ENCODE assay signal across 8 cellular contexts in the genomic region with DNA sequence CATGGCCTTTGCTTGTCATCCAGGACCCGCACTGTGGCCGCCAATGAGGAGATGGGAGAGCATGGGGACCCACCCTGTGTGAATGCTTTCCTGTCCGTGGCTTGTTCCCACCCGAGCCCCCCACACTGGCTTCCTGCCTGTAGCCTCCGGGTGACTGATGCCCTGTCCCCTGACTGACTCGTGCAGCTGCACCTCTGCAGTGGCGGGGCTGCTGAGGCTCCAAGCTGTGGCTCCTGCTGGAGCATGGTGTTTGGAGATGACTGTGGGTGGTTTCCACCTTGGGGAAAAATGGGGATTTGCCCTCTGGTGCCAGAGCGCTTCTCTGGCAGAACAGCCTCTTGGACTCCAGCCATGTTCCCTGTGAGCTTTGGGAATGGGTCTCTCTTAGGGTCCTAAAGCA. TPM values are rescaled to one million over a fixed set of nuclear protein-coding genes. Genes with fewer than 3 reads are reported as not detected.
DNase-seq lines count a peak whose midpoint lies in the region; ATAC-seq and TF ChIP-seq lines count a peak whose summit lies in the region.

No MANE protein-coding gene starts in this region.

- no peak for TF ChIP-seq CTCF in GM12875 (IDR thresholded peaks at IDR 0.05; ENCODE audit: borderline replicate concordance, insufficient read depth, low read depth, low read length)

- H3K4me1 Mint-ChIP-seq in activated T-cell treated with anti-CD3 and anti-CD28 coated beads, Interleukin-2, amount 50 U/mL, for 4 hours (ENCODE audit: low read depth) = peaks cover 50% of the 10 kb centered on the region
- H3K4me1 Mint-ChIP-seq in naive B cell = peaks cover 62 to 81% (median 74%) of the 10 kb centered on the region in 3 donors

- no peaks in the 10 kb centered on the region for H3K27me3 ChIP-seq in BLaER1

- peaks cover 52% of the 10 kb centered on the region for H3K4me1 ChIP-seq in BLaER1

- H3K27ac ChIP-seq in BLaER1 = no peak overlapping the region

- no peaks in the 10 kb centered on the region for H3K9me3 Mint-ChIP-seq in activated T-cell treated with anti-CD3 and anti-CD28 coated beads, Interleukin-2, amount 50 U/mL, for 4 hours
- no peaks in the 10 kb centered on the region for H3K9me3 Mint-ChIP-seq in naive B cell

- in situ Hi-C loops in ACHN (cut with HindIII; ENCODE audit: low pct_ligation_motif_present, low pct_unique_long_range_greater_than_20kb, low sequenced_read_pairs) = no loop called here

- peak overlapping the region; percentile 90 for H3K4me3 Mint-ChIP-seq in activated T-cell treated with anti-CD3 and anti-CD28 coated beads, Interleukin-2, amount 50 U/mL, for 4 hours
- peak overlapping the region; percentile 97 to 100 (median 98) for H3K4me3 Mint-ChIP-seq in naive B cell

- no peaks in the 10 kb centered on the region for H3K27me3 Mint-ChIP-seq in activated T-cell treated with anti-CD3 and anti-CD28 coated beads, Interleukin-2, amount 50 U/mL, for 4 hours (ENCODE audit: low read depth)
- no peaks in the 10 kb centered on the region for H3K27me3 Mint-ChIP-seq in naive B cell

- peak overlapping the region; percentile 20 to 99 (median 63) for H3K27ac Mint-ChIP-seq in naive B cell

- DNase-seq in activated T-cell treated with anti-CD3 and anti-CD28 coated beads, Interleukin-2, amount 50 U/mL, for 4 hours = no peak
- DNase-seq in naive B cell (no peak), cerebellar cortex (ENCODE audit: low spot score) (no peak), NOMO-1 (lab: John Stamatoyannopoulos, UW; ENCODE audit: unreplicated experiment in 2 of 2) (no peak), DMS153 treated with DMSO at 0.1 percent for 48 hours (lab: John Stamatoyannopoulos, UW; ENCODE audit: unreplicated experiment) (no peak), ACHN (no peak)

- no peaks in the 10 kb centered on the region for H3K9me3 ChIP-seq in BLaER1

- H3K4me3 ChIP-seq in BLaER1 (peak overlapping the region; percentile 95; the same call in 1 of the 2 replicates), GM12875 (ENCODE audit: low read depth, low read length) (peak overlapping the region; percentile 96)

- H3K36me3 Mint-ChIP-seq in activated T-cell treated with anti-CD3 and anti-CD28 coated beads, Interleukin-2, amount 50 U/mL, for 4 hours (ENCODE audit: insufficient read depth) = no peaks in the 10 kb centered on the region
- H3K36me3 Mint-ChIP-seq in naive B cell = peaks cover 0 to 8% of the 10 kb centered on the region in 2 donors

- no peaks in the 10 kb centered on the region for H3K36me3 ChIP-seq in BLaER1

- no peak for ATAC-seq in activated T-cell treated with anti-CD3 and anti-CD28 coated beads, Interleukin-2, amount 50 U/mL, for 4 hours
- ATAC-seq in naive B cell (ENCODE audit: low read depth in 2 of 2) = no peak

- peaks cover 53% of the 10 kb centered on the region for H4K20me1 ChIP-seq in BLaER1

- H3K9ac ChIP-seq in BLaER1 = no peak overlapping the region

- peak overlapping the region; percentile 95 for H3K4me2 ChIP-seq in BLaER1

RNA-seq across cellular contexts. Expression of a gene that starts 2.1 kb away (rescaled TPM):
- 1 to 10 TPM; 6.3 to 7.8 (median 6.7) TPM for total RNA-seq in activated T-cell treated with anti-CD3 and anti-CD28 coated beads, Interleukin-2, amount 50 U/mL, for 4 hours
- polyA plus RNA-seq in naive B cell (ENCODE audit: low read depth in 6 of 6) = 10 to 100 TPM; 12.2 to 54.1 (median 35.6) TPM
